In genomic region chr7:157547102-157547501, GRCh38 we compare ENCODE assay signal across 1 cellular context.
TF ChIP-seq lines count a peak whose summit lies in the region.

No MANE protein-coding gene starts in this region.

TF ChIP-seq in H1, 55 proteins besides CTCF, POLR2A, EP300 and RAD21 (continued from another document):
- TF ChIP-seq CHD7 (IDR thresholded peaks at IDR 0.05; ENCODE audit: insufficient replicate concordance, low read length) (no peak), JUN (IDR thresholded peaks at IDR 0.05; ENCODE audit: low read depth, low read length) (no peak), HDAC6 (IDR thresholded peaks at IDR 0.05; ENCODE audit: low read depth, low read length) (no peak), CHD2 (IDR thresholded peaks at IDR 0.05; ENCODE audit: low read length) (no peak), POU5F1 (IDR thresholded peaks at IDR 0.05; ENCODE audit: low read depth, low read length) (no peak), ATF2 (IDR thresholded peaks at IDR 0.05; ENCODE audit: low read length) (no peak), BRCA1 (IDR thresholded peaks at IDR 0.05; ENCODE audit: low read depth, low read length) (no peak), NRF1 (IDR thresholded peaks at IDR 0.05; ENCODE audit: low read depth, low read length) (no peak), CREB1 (IDR thresholded peaks at IDR 0.05) (no peak), RBBP5 (IDR thresholded peaks at IDR 0.05; ENCODE audit: borderline replicate concordance, low read depth, low read length) (no peak), USF2 (IDR thresholded peaks at IDR 0.05; ENCODE audit: low read length) (no peak), TEAD4 (IDR thresholded peaks at IDR 0.05; ENCODE audit: low read depth, low read length) (no peak), MAX (IDR thresholded peaks at IDR 0.05) (no peak)
